23 cellular contexts compared by ENCODE assay signal in genomic region chr16:28561557-28562187, GRCh38. TPM values are rescaled to one million over a fixed set of nuclear protein-coding genes. Genes with fewer than 3 reads are reported as not detected.
A peak's percentile ranks its signal among the peaks of the same experiment; 100 is the strongest.
DNase-seq lines count a peak whose midpoint lies in the region; ATAC-seq and TF ChIP-seq lines count a peak whose summit lies in the region.
"Had no signal": no experiment of that assay in that cellular context is flagged by ENCODE, and none has a peak within 500 bp of the region (broad histone marks: within the 10 kb centered on the region; RNA-seq: fewer than 3 reads in every experiment).

No MANE protein-coding gene starts in this region.

- H3K27me3 ChIP-seq in lung (ENCODE audit: control insufficient read depth, insufficient read depth), result no peaks in the 10 kb centered on the region
- H3K27me3 ChIP-seq: ascending aorta, tibial artery had no signal

- peak overlapping the region in 1 of 2 donors; percentile 68 for H3K27ac ChIP-seq in lung (ENCODE audit: low read depth in 1 of 2, low read length in 1 of 2)
- H3K27ac ChIP-seq: ascending aorta, tibial artery had no signal

- peaks cover 4 to 11% of the 10 kb centered on the region in 2 donors for H3K36me3 ChIP-seq in lung (ENCODE audit: control insufficient read depth in 2 of 2, insufficient read depth in 2 of 2, low read length in 2 of 2)

- no peak for ATAC-seq in T-helper 17 cell
- ATAC-seq in lung (ENCODE audit: insufficient read depth, low FRiP score), result no peak
- no peak for ATAC-seq in GM21825 (IDR thresholded peaks at IDR 0.05; ENCODE audit: unreplicated experiment)
- ATAC-seq in sciatic nerve, result no peak
- ATAC-seq: stimulated activated memory B cell treated with anti-CD40 and anti-IgM and Interleukin-4, amounts not matched to agents 10 μg/mL and 1 μg/mL and 100 μg/mL, for 72 hours had no signal

- no peak overlapping the region for H3K4me3 Mint-ChIP-seq in T-helper 17 cell
- H3K4me3 Mint-ChIP-seq: activated naive CD4-positive, alpha-beta T cell treated with anti-CD3 and anti-CD28 coated beads for 36 hours; CD4-positive, alpha-beta T cell; stimulated activated memory B cell treated with anti-CD40 and anti-IgM and Interleukin-4, amounts not matched to agents 10 μg/mL and 1 μg/mL and 100 μg/mL, for 72 hours had no signal

- H3K27me3 Mint-ChIP-seq in T-helper 17 cell, result no peaks in the 10 kb centered on the region
- H3K27me3 Mint-ChIP-seq: CD4-positive, alpha-beta T cell; stimulated activated memory B cell treated with anti-CD40 and anti-IgM and Interleukin-4, amounts not matched to agents 10 μg/mL and 1 μg/mL and 100 μg/mL, for 72 hours had no signal

- H3K9me3 ChIP-seq in T-helper 17 cell (ENCODE audit: control insufficient read depth, low read length, poor library complexity, severe bottlenecking), result no peaks in the 10 kb centered on the region
- H3K9me3 ChIP-seq in lung (ENCODE audit: control insufficient read depth in 2 of 2, insufficient read depth in 1 of 2, low read length in 1 of 2), result peaks cover 0 to 1% of the 10 kb centered on the region in 2 donors
- H3K9me3 ChIP-seq: ascending aorta, tibial artery had no signal

- intact Hi-C loops in sciatic nerve (cut with DNase I), result no loop called here

- peaks cover 0 to 7% of the 10 kb centered on the region in 2 donors for H3K4me1 ChIP-seq in lung (ENCODE audit: control insufficient read depth in 2 of 2, insufficient read depth in 2 of 2, low read length in 2 of 2)
- H3K4me1 ChIP-seq: ascending aorta had no signal

- WGBS in lung, 2 donors, result 40 to 48% methylated on average over 7 of the region's 7 CpGs

- DNase-seq in A172 (ENCODE audit: low spot score), result peak; percentile 8
- no peak for DNase-seq in T-helper 17 cell
- peak; percentile 41 for DNase-seq in lung (ENCODE audit: low spot score)
- no peak for DNase-seq in T-helper 2 cell
- no peak for DNase-seq in sciatic nerve (ENCODE audit: low spot score)
- DNase-seq: ACHN; activated CD4-positive, alpha-beta T cell treated with anti-CD3 and anti-CD28 coated beads, Interleukin-2, amount 50 U/mL, for 4 hours; activated naive CD4-positive, alpha-beta T cell treated with anti-CD3 and anti-CD28 coated beads for 36 hours; activated T-cell treated with anti-CD3 and anti-CD28 coated beads for 4 hours; CD4-positive, alpha-beta T cell; DMS53; hypothalamus; NCI-H1092 treated with DMSO at 0.1 percent for 48 hours; NCI-H524; stimulated activated CD4-positive, alpha-beta T cell treated with anti-CD3 and anti-CD28 coated beads, Interleukin-15, amount 100 ng/mL, for 24 hours; tibial artery had no signal

- H3K36me3 Mint-ChIP-seq in T-helper 17 cell (ENCODE audit: low read depth), result peaks cover 2% of the 10 kb centered on the region

- H3K4me3 ChIP-seq in lung, result no peak overlapping the region
- H3K4me3 ChIP-seq: ascending aorta, tibial artery had no signal

- peaks cover 23% of the 10 kb centered on the region for H3K4me1 Mint-ChIP-seq in T-helper 17 cell

- no peak for TF ChIP-seq CTCF in lung (IDR thresholded peaks at IDR 0.05; ENCODE audit: control extremely low read depth, extremely low read depth)

- peak overlapping the region; percentile 37 for H3K27ac Mint-ChIP-seq in T-helper 17 cell
- H3K27ac Mint-ChIP-seq: activated naive CD4-positive, alpha-beta T cell treated with anti-CD3 and anti-CD28 coated beads for 36 hours; CD4-positive, alpha-beta T cell; stimulated activated memory B cell treated with anti-CD40 and anti-IgM and Interleukin-4, amounts not matched to agents 10 μg/mL and 1 μg/mL and 100 μg/mL, for 72 hours had no signal

RNA-seq across cellular contexts. Expression of gene SGF29, which starts 8.0 kb away (rescaled TPM):
- total RNA-seq in A172 (2014; rRNA removed; shearing (Covaris generic)), result 24.3 and 26.7 TPM in 2 replicates
- total RNA-seq in T-helper 17 cell (10 to 100 TPM; 49.7 to 53.7 TPM), lung (10 to 100 TPM; 17.8 to 30.4 TPM), sciatic nerve (30.9 TPM)
- polyA plus RNA-seq in lung, result 10 to 100 TPM; 18.5 to 46.6 TPM

RNA-seq across cellular contexts. Expression of gene NUPR1, which starts 22.9 kb away (rescaled TPM):
- 12.8 and 72.5 TPM in 2 replicates for total RNA-seq in A172 (2014; rRNA removed; shearing (Covaris generic))
- under 1 TPM; 0.07 to 0.13 TPM for total RNA-seq in T-helper 17 cell
- 100 to 1,000 TPM in 1 of 2 donors, 1 to 10 TPM in 1; 8.0 to 212 TPM for total RNA-seq in lung
- 100 to 1,000 TPM; 192 to 828 TPM for polyA plus RNA-seq in lung
- total RNA-seq in sciatic nerve, result 99.3 TPM
- total RNA-seq: activated naive CD4-positive, alpha-beta T cell treated with anti-CD3 and anti-CD28 coated beads for 36 hours; CD4-positive, alpha-beta T cell had no signal

RNA-seq across cellular contexts. Expression of gene SULT1A2, which starts 35.2 kb away (rescaled TPM):
- 0.17 and 0.21 TPM in 2 replicates for total RNA-seq in A172 (2014; rRNA removed; shearing (Covaris generic))
- total RNA-seq in T-helper 17 cell (under 1 TPM in 1 of 2 donors, not detected in 1; 0.22 TPM), lung (1 to 10 TPM; 3.7 to 6.4 TPM), sciatic nerve (4.5 TPM)
- polyA plus RNA-seq in lung, result 10 to 100 TPM in 1 of 2 donors, 1 to 10 TPM in 1; 5.7 to 14.2 TPM
- total RNA-seq: chondrocyte had no signal

RNA-seq across cellular contexts. Expression of gene SULT1A1, which starts 48.2 kb away (rescaled TPM):
- total RNA-seq in A172 (2014; rRNA removed; shearing (Covaris generic)), result 94.4 and 111 TPM in 2 replicates
- 10 to 100 TPM; 10.6 to 14.4 TPM for total RNA-seq in T-helper 17 cell
- total RNA-seq in lung, result 10 to 100 TPM; 37.3 to 43.1 TPM
- 100 to 1,000 TPM in 1 of 2 donors, 10 to 100 TPM in 1; 34.6 to 118 TPM for polyA plus RNA-seq in lung
- total RNA-seq in sciatic nerve, result 40.0 TPM

RNA-seq across cellular contexts. Expression of gene IL27, which starts 55.0 kb away (rescaled TPM):
- not detected in 2 replicates for total RNA-seq in A172 (2014; rRNA removed; shearing (Covaris generic))
- total RNA-seq in T-helper 17 cell (not detected), lung (1 to 10 TPM in 1 of 2 donors, not detected in 1; 1.1 TPM), sciatic nerve (not detected)
- 1 to 10 TPM in 1 of 2 donors, under 1 TPM in 1; 0.37 to 1.8 TPM for polyA plus RNA-seq in lung
- total RNA-seq: activated naive CD4-positive, alpha-beta T cell treated with anti-CD3 and anti-CD28 coated beads for 36 hours; ascending aorta; CD4-positive, alpha-beta T cell; chondrocyte; kidney epithelial cell; mononuclear cell; renal cortical epithelial cell had no signal

Comparison
In these comparisons a context has a peak if more than half of its experiments do, and no peak if none do; other contexts are left out.
1. DNase-seq: peak in A172 (single experiment) and lung (single experiment); none in T-helper 17 cell (0 of 3), T-helper 2 cell (0 of 5) and sciatic nerve (single experiment).
2. RNA of gene NUPR1, which starts 22.9 kb away (total RNA-seq): 8.0 to 212 TPM in lung, 99.3 TPM in sciatic nerve (single experiment) and 12.8 to 72.5 TPM in A172; 0.07 to 0.13 TPM in T-helper 17 cell; every median in the first group is over 4 times any median in the second.